Comparison of ENCODE assay signal across 11 cellular contexts in genomic region chr3:106013971-106014370, GRCh38.
DNase-seq lines count a peak whose midpoint lies in the region; ATAC-seq and TF ChIP-seq lines count a peak whose summit lies in the region.
"Had no signal": no experiment of that assay in that cellular context is flagged by ENCODE, and none has a peak within 500 bp of the region (broad histone marks: within the 10 kb centered on the region; RNA-seq: fewer than 3 reads in every experiment).

No MANE protein-coding gene starts in this region.

- peak overlapping the region; percentile 35 for H2AFZ ChIP-seq in PC-3 (ENCODE audit: low read length)

- peak overlapping the region; percentile 52 for H3K4me2 ChIP-seq in PC-3 (ENCODE audit: low read length)

- no peaks in the 10 kb centered on the region for H4K20me1 ChIP-seq in PC-3 (ENCODE audit: low read length)

- ATAC-seq in Right ventricle myocardium superior (ENCODE audit: poor library complexity), result peak; percentile 46
- peak; percentile 97 for ATAC-seq in PC-3

- no TSS peak for BruUV-seq in PC-3 (replicated peaks; lab: Mats Ljungman, UMichigan)

- intact Hi-C loops in Right ventricle myocardium superior (cut with DNase I) (no loop called here), PC-3 (cut with micrococcal nuclease) (loop anchor here (2.0 to 10.0 kb wide), 3 partner anchors 145 to 591 kb away; partner anchors contain the start of gene CBLB), uterus (cut with DNase I; ENCODE audit: low total_unique reads) (no loop called here)

- peak overlapping the region in 1 of 2 donors; percentile 3 for H3K27ac ChIP-seq in right atrium auricular region
- peak overlapping the region; percentile 95 for H3K27ac ChIP-seq in PC-3 (ENCODE audit: low read length)
- no peak overlapping the region for H3K27ac ChIP-seq in uterus
- H3K27ac ChIP-seq: VCaP had no signal

- TF ChIP-seq POLR2A in uterus (IDR thresholded peaks at IDR 0.05), result no peak

- in situ Hi-C loops in GM13977 (cut with MboI; ENCODE audit: low pct_unique_long_range_greater_than_20kb, low sequenced_read_pairs, unreplicated experiment), result no loop called here

- POLR2A ChIA-PET in PC-3 (lab: Charles Lee; ENCODE audit: unreplicated experiment), result no interaction called here

- CTCF ChIA-PET in PC-3 (lab: Charles Lee), result no interaction called here

- DNase-seq in Right ventricle myocardium superior (no peak), right atrium auricular region (ENCODE audit: low spot score) (no peak), PC-3 (peak; percentile 98), fibroblast of pulmonary artery (ENCODE audit: low read depth) (peak; percentile 72), stromal cell of bone marrow (ENCODE audit: low read depth) (peak; percentile 97), NCI-H774 (lab: John Stamatoyannopoulos, UW) (no peak), GM13977 (ENCODE audit: low spot score) (no peak), uterus (no peak)
- DNase-seq: aorta, NCI-H748 treated with DMSO at 0.1 percent for 48 hours had no signal

- no peaks in the 10 kb centered on the region for H3K79me2 ChIP-seq in PC-3 (ENCODE audit: low read length)

- TF ChIP-seq CTCF in right atrium auricular region (IDR thresholded peaks at IDR 0.05) (no peak), PC-3 (conservative IDR thresholded peaks at IDR 0.05; ENCODE audit: low read depth, low read length) (no peak), fibroblast of pulmonary artery (IDR thresholded peaks at IDR 0.05; ENCODE audit: low read length, missing control alignments) (no peak), GM13977 (IDR thresholded peaks at IDR 0.05; ENCODE audit: extremely low read depth, insufficient read depth, missing control alignments) (no peak), uterus (IDR thresholded peaks at IDR 0.05) (no peak)

- no peaks in the 10 kb centered on the region for H3F3A ChIP-seq in PC-3 (ENCODE audit: low read length, unreplicated experiment)

- H3K4me1 ChIP-seq in right atrium auricular region (peaks cover 0 to 6% of the 10 kb centered on the region in 2 donors), PC-3 (ENCODE audit: insufficient read depth, low read length) (peaks cover 22% of the 10 kb centered on the region), uterus (no peaks in the 10 kb centered on the region)

- H3K9me3 ChIP-seq in right atrium auricular region (no peaks in the 10 kb centered on the region), PC-3 (ENCODE audit: low read length) (no peaks in the 10 kb centered on the region), uterus (no peaks in the 10 kb centered on the region)

- peak overlapping the region; percentile 65 for H3K9ac ChIP-seq in PC-3 (ENCODE audit: low read length)

- no peaks in the 10 kb centered on the region for H3K9me2 ChIP-seq in PC-3 (replicated peaks; ENCODE audit: low read length)

- H3K27me3 ChIP-seq in right atrium auricular region, result no peaks in the 10 kb centered on the region
- no peaks in the 10 kb centered on the region for H3K27me3 ChIP-seq in PC-3 (ENCODE audit: low read length)
- H3K27me3 ChIP-seq in uterus, result no peaks in the 10 kb centered on the region

- H3K36me3 ChIP-seq in right atrium auricular region (no peaks in the 10 kb centered on the region), PC-3 (ENCODE audit: low read depth, low read length) (no peaks in the 10 kb centered on the region), uterus (no peaks in the 10 kb centered on the region)

- H3K4me3 ChIP-seq in right atrium auricular region (no peak overlapping the region), PC-3 (ENCODE audit: low read length) (no peak overlapping the region), fibroblast of pulmonary artery (replicated peaks; ENCODE audit: low read depth, low read length) (no peak overlapping the region), uterus (no peak overlapping the region)

Comparison
In these comparisons a context has a peak if more than half of its experiments do, and no peak if none do; other contexts are left out.
1. DNase-seq: peak in PC-3 (single experiment), fibroblast of pulmonary artery (single experiment) and stromal cell of bone marrow (single experiment); none in Right ventricle myocardium superior (single experiment), right atrium auricular region (single experiment), NCI-H774 (single experiment), GM13977 (single experiment) and uterus (0 of 2).